Comparison of ENCODE assay signal across 26 cellular contexts in the genomic region with DNA sequence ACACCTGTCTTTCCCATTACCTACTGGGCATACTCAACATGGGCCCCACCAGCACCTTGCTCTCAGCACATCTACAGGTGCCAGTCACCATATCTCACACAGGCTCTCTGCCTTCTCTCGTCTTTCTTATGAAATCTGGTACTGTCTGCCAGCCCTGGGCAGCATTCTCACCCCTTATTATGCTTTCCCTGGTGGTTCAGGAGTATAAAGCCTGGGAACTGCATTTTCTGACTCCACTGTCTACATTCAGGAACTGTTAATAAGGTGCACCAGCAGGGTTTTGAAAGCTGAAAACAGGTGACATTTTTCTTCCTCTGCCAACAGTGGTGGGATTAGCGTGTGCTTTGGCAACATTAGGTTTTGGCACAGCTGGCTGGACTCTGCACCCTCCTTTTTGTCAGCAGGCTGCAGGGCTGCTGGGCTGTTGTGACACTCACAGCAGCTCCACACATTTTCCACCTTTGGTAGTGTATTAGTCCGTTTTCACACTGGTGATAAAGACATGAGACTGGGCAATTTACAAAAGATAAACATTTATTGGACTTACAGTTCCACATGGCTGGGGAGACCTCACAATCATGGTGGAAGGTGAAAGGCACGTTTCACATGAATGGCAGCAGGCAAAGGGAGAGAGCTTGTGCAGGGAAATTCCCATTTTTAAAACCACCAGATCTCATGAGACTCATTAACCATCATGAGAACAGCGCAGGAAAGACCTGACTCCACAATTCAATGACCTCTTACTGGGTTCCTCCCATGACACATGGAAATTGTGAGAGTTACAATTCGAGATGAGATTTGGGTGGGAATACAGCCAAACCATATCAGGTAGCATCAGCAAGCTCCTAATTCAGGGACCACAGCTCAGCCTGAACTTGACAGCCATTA.
DNase-seq lines count a peak whose midpoint lies in the region; ATAC-seq and TF ChIP-seq lines count a peak whose summit lies in the region.
"Had no signal": no experiment of that assay in that cellular context is flagged by ENCODE, and none has a peak within 500 bp of the region (broad histone marks: within the 10 kb centered on the region; RNA-seq: fewer than 3 reads in every experiment).

No MANE protein-coding gene starts in this region.

- H3K4me2 ChIP-seq in DND-41 (ENCODE audit: insufficient read depth, low read length) = no peak overlapping the region
- H3K4me2 ChIP-seq: A549; BLaER1 treated with 17β-estradiol and CSF1 and Interleukin-3, amounts not matched to agents 10 nM and 100 nM; GM23338 had no signal

- peaks cover 3% of the 10 kb centered on the region for H3K27me3 ChIP-seq in DND-41 (ENCODE audit: insufficient read depth, low read length, poor library complexity)
- H3K27me3 ChIP-seq: BLaER1 treated with 17β-estradiol and CSF1 and Interleukin-3, amounts not matched to agents 10 nM and 100 nM had no signal

- TF ChIP-seq CTCF in DND-41 (IDR thresholded peaks at IDR 0.05; ENCODE audit: borderline replicate concordance, extremely low read depth, low read length, poor library complexity, severe bottlenecking) = no peak

- H3K27ac ChIP-seq in DND-41 (ENCODE audit: low read length) = no peak overlapping the region
- H3K27ac ChIP-seq: A549; BLaER1 treated with 17β-estradiol and CSF1 and Interleukin-3, amounts not matched to agents 10 nM and 100 nM; RWPE1 had no signal

- H3K4me3 ChIP-seq in DND-41 (ENCODE audit: low read depth in 1 of 2, low read length in 2 of 2) = no peak overlapping the region
- H3K4me3 ChIP-seq: A549; BLaER1 treated with 17β-estradiol and CSF1 and Interleukin-3, amounts not matched to agents 10 nM and 100 nM; GM23338 had no signal

- H3K9ac ChIP-seq in DND-41 (ENCODE audit: low read depth, low read length) = no peak overlapping the region
- H3K9ac ChIP-seq: BLaER1 treated with 17β-estradiol and CSF1 and Interleukin-3, amounts not matched to agents 10 nM and 100 nM had no signal

- ATAC-seq in DND-41 (ENCODE audit: insufficient read depth, low read depth) = no peak
- peak; percentile 66 for ATAC-seq in GM19025 (IDR thresholded peaks at IDR 0.05; ENCODE audit: low read depth, unreplicated experiment)
- no peak for ATAC-seq in GM18873 (IDR thresholded peaks at IDR 0.05; ENCODE audit: low FRiP score, unreplicated experiment)
- ATAC-seq: A549, GM23338, T-cell had no signal

- no peaks in the 10 kb centered on the region for H4K20me1 ChIP-seq in DND-41 (ENCODE audit: insufficient read depth, low read length)
- H4K20me1 ChIP-seq: BLaER1 treated with 17β-estradiol and CSF1 and Interleukin-3, amounts not matched to agents 10 nM and 100 nM had no signal

- H2AFZ ChIP-seq in DND-41 (ENCODE audit: low read depth, low read length) = 0 out of 2 replicates have a peak overlapping the region, but pooled peaks have one; percentile 26
- H2AFZ ChIP-seq: GM23338 had no signal

- DNase-seq in DND-41 (no peak), glomerular visceral epithelial cell (ENCODE audit: extremely low spot score) (peak; percentile 4), renal cortical epithelial cell (ENCODE audit: low read depth) (peak; percentile 4), HUDEP-2 (lab: John Stamatoyannopoulos, UW; ENCODE audit: unreplicated experiment in 76 of 76) (no peak), mesenteric fat pad (ENCODE audit: low spot score) (no peak)
- DNase-seq: AML-193; CD4-positive, alpha-beta T cell; EL; GDM1; H9; NCI-H1048; NCI-H1417 treated with DMSO at 0.1 percent for 48 hours; NCI-H1694 treated with DMSO at 0.1 percent for 48 hours; NCI-H2081 treated with DMSO at 0.1 percent for 48 hours; NCI-H2171 treated with DMSO at 0.1 percent for 48 hours; NCI-H345; NCI-H510A treated with DMSO at 0.1 percent for 48 hours; NCI-H748 treated with DMSO at 0.1 percent for 48 hours; SHP77; T-cell had no signal

- no peaks in the 10 kb centered on the region for H3K36me3 ChIP-seq in DND-41 (ENCODE audit: insufficient read depth, low read length)
- H3K36me3 ChIP-seq: BLaER1 treated with 17β-estradiol and CSF1 and Interleukin-3, amounts not matched to agents 10 nM and 100 nM had no signal

- no peaks in the 10 kb centered on the region for H3K9me3 ChIP-seq in DND-41 (ENCODE audit: insufficient read depth, low read length, severe bottlenecking)
- H3K9me3 ChIP-seq: A549; BLaER1 treated with 17β-estradiol and CSF1 and Interleukin-3, amounts not matched to agents 10 nM and 100 nM had no signal

- H3K4me1 ChIP-seq in DND-41 (ENCODE audit: insufficient read depth, low read length) = no peaks in the 10 kb centered on the region
- H3K4me1 ChIP-seq: A549; BLaER1 treated with 17β-estradiol and CSF1 and Interleukin-3, amounts not matched to agents 10 nM and 100 nM had no signal

- no peaks in the 10 kb centered on the region for H3K79me2 ChIP-seq in DND-41 (ENCODE audit: insufficient read depth, low read length)

Comparison
In these comparisons a context has a peak if more than half of its experiments do, and no peak if none do; other contexts are left out.
1. DNase-seq: peak in glomerular visceral epithelial cell (single experiment) and renal cortical epithelial cell (single experiment); none in DND-41 (single experiment), HUDEP-2 (0 of 76) and mesenteric fat pad (single experiment).